Comparison of ENCODE assay signal across 10 cellular contexts in genomic region chr2:20577495-20578235, GRCh38.
DNase-seq lines count a peak whose midpoint lies in the region; ATAC-seq and TF ChIP-seq lines count a peak whose summit lies in the region.
"Had no signal": no experiment of that assay in that cellular context is flagged by ENCODE, and none has a peak within 500 bp of the region (broad histone marks: within the 10 kb centered on the region; RNA-seq: fewer than 3 reads in every experiment).

No MANE protein-coding gene starts in this region.

- H3K9me3 ChIP-seq in adrenal gland (replicated peaks in 1 of 3): no peaks in the 10 kb centered on the region
- H3K9me3 ChIP-seq in testis: no peaks in the 10 kb centered on the region

- DNase-seq in AG08395 (ENCODE audit: low spot score) (peak; percentile 65), HCEC 1CT (peak; percentile 63), adrenal gland (peak in 3 of 7 donors; percentile 42 to 61 (median 55)), kidney tubule cell (ENCODE audit: low spot score) (peak; percentile 100), testis (no peak), NCI-H2196 treated with DMSO at 0.1 percent for 48 hours (lab: John Stamatoyannopoulos, UW; ENCODE audit: unreplicated experiment) (no peak)
- DNase-seq in activated T-cell treated with anti-CD3 and anti-CD28 coated beads, Interleukin-2, amount 50 U/mL, for 1 hour: no peak
- DNase-seq: DMS53, NCI-H446 treated with DMSO at 0.1 percent for 48 hours had no signal

- no peak for ATAC-seq in HG02973 (IDR thresholded peaks at IDR 0.05; ENCODE audit: unreplicated experiment)

- intact Hi-C loops in adrenal gland (cut with DNase I) (no loop called here), testis (cut with DNase I; ENCODE audit: low total_unique reads) (no loop called here)

- no peak overlapping the region for H3K4me3 ChIP-seq in adrenal gland
- no peak overlapping the region for H3K4me3 ChIP-seq in testis

- H3K27ac ChIP-seq in adrenal gland (peak overlapping the region in 3 of 5 donors; percentile 87 to 93 (median 90)), testis (peak overlapping the region in 1 of 2 donors; percentile 91)

- 62 to 86% (median 63%) methylated on average over 5 to 12 of the region's 12 CpGs for WGBS in adrenal gland, 4 donors
- 82 to 85% methylated on average over 5 to 12 of the region's 12 CpGs for WGBS in testis, 2 donors

- TF ChIP-seq CTCF in adrenal gland (IDR thresholded peaks at IDR 0.05) (no peak), testis (IDR thresholded peaks at IDR 0.05) (no peak)

- H3K4me1 ChIP-seq in adrenal gland (replicated peaks in 1 of 2): peaks cover 21 to 63% of the 10 kb centered on the region in 2 donors
- H3K4me1 ChIP-seq in testis: peaks cover 36% of the 10 kb centered on the region

- H3K36me3 ChIP-seq in adrenal gland (replicated peaks in 1 of 2): no peaks in the 10 kb centered on the region
- no peaks in the 10 kb centered on the region for H3K36me3 ChIP-seq in testis (ENCODE audit: low read depth, missing control alignments)

- TF ChIP-seq POLR2A in adrenal gland (IDR thresholded peaks at IDR 0.05) (no peak), testis (IDR thresholded peaks at IDR 0.05) (no peak)

- H3K27me3 ChIP-seq in adrenal gland (no peaks in the 10 kb centered on the region), testis (no peaks in the 10 kb centered on the region)

Comparison
In these comparisons a context has a peak if more than half of its experiments do, and no peak if none do; other contexts are left out.
1. DNase-seq: peak in AG08395 (single experiment), HCEC 1CT (single experiment) and kidney tubule cell (single experiment); none in activated T-cell treated with anti-CD3 and anti-CD28 coated beads, Interleukin-2, amount 50 U/mL, for 1 hour (single experiment), testis (single experiment) and NCI-H2196 treated with DMSO at 0.1 percent for 48 hours (single experiment).